ENCODE assay signal across 21 cellular contexts in the genomic region with DNA sequence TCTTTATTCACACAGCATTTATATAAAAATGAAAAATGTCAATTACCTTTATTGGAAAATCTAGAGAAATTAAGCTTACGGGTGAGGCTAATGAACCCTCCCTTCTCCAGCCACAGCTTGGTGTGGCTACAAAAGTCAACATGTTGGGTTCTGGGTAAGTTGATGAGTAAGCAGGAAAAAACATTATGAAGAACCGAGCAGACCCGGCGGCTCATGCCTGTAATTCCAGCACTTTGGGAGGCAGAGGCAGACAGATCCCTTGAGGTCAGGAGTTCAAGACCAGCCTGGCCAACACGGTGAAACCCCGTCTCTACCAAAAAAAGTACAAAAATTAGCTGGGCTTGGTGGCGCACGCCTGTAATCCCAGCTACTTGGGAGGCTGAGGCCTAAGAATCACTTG. TPM values are rescaled to one million over a fixed set of nuclear protein-coding genes. Genes with fewer than 3 reads are reported as not detected.
A peak's percentile ranks its signal among the peaks of the same experiment; 100 is the strongest.
DNase-seq lines count a peak whose midpoint lies in the region; ATAC-seq, FAIRE-seq and TF ChIP-seq lines count a peak whose summit lies in the region.
"Had no signal": no experiment of that assay in that cellular context is flagged by ENCODE, and none has a peak within 500 bp of the region (broad histone marks: within the 10 kb centered on the region; RNA-seq: fewer than 3 reads in every experiment).

No MANE protein-coding gene starts in this region.

- H3K27me3 Mint-ChIP-seq in activated CD8-positive, alpha-beta T cell treated with anti-CD3 and anti-CD28 coated beads for 36 hours: no peaks in the 10 kb centered on the region
- no peaks in the 10 kb centered on the region for H3K27me3 Mint-ChIP-seq in activated CD8-positive, alpha-beta T cell treated with anti-CD3 and anti-CD28 coated beads, Interleukin-2, amount 10 ng/mL, durations not matched to agents 7 days and 5 days (ENCODE audit: low read depth)
- H3K27me3 Mint-ChIP-seq: CD4-positive, CD25-positive, alpha-beta regulatory T cell; naive thymus-derived CD8-positive, alpha-beta T cell; type B pancreatic cell had no signal

- ATAC-seq in activated CD8-positive, alpha-beta T cell treated with anti-CD3 and anti-CD28 coated beads for 36 hours: no peak
- ATAC-seq in activated CD8-positive, alpha-beta T cell treated with anti-CD3 and anti-CD28 coated beads, Interleukin-2, amount 10 ng/mL, durations not matched to agents 7 days and 5 days: no peak
- ATAC-seq in stimulated activated effector memory CD8-positive, alpha-beta T cell treated with anti-CD3 and anti-CD28 coated beads, Interleukin-12 subunit alpha, Interleukin-12 subunit beta, amount 100 ng/mL, for 72 hours: no peak
- ATAC-seq: HepG2; naive thymus-derived CD8-positive, alpha-beta T cell; WTC11 had no signal

- intact Hi-C loops in activated CD8-positive, alpha-beta T cell treated with anti-CD3 and anti-CD28 coated beads for 36 hours (cut with micrococcal nuclease): no loop called here

- POLR2A ChIA-PET in activated CD8-positive, alpha-beta T cell treated with anti-CD3 and anti-CD28 coated beads for 36 hours (lab: Charles Lee): interaction anchor here (0.7 to 5.3 kb wide), 9 partner anchors 8 to 268 kb away, joined by 3 to 28 read pairs (median 5); partner anchors contain the start of genes NAA25 and TRAFD1
- POLR2A ChIA-PET in activated CD8-positive, alpha-beta T cell treated with anti-CD3 and anti-CD28 coated beads, Interleukin-2, amount 10 ng/mL, durations not matched to agents 7 days and 5 days (lab: Charles Lee): interaction anchor here (0.7 kb wide), 1 partner anchor 175 kb away, joined by 3 read pairs; no protein-coding TSS in a partner anchor

- peaks cover 52% of the 10 kb centered on the region for H3K36me3 Mint-ChIP-seq in activated CD8-positive, alpha-beta T cell treated with anti-CD3 and anti-CD28 coated beads for 36 hours (ENCODE audit: low read depth)
- peaks cover 52% of the 10 kb centered on the region for H3K36me3 Mint-ChIP-seq in activated CD8-positive, alpha-beta T cell treated with anti-CD3 and anti-CD28 coated beads, Interleukin-2, amount 10 ng/mL, durations not matched to agents 7 days and 5 days (ENCODE audit: low read depth)
- peaks cover 88% of the 10 kb centered on the region for H3K36me3 Mint-ChIP-seq in stimulated activated effector memory CD8-positive, alpha-beta T cell treated with anti-CD3 and anti-CD28 coated beads, Interleukin-12 subunit alpha, Interleukin-12 subunit beta, amount 100 ng/mL, for 72 hours

- CTCF ChIA-PET in activated CD8-positive, alpha-beta T cell treated with anti-CD3 and anti-CD28 coated beads for 36 hours (lab: Charles Lee): interaction anchor here (1.3 to 2.4 kb wide), 2 partner anchors 9 to 11 kb away, joined by 4 to 15 read pairs; no protein-coding TSS in a partner anchor
- CTCF ChIA-PET in activated CD8-positive, alpha-beta T cell treated with anti-CD3 and anti-CD28 coated beads, Interleukin-2, amount 10 ng/mL, durations not matched to agents 7 days and 5 days (lab: Charles Lee): interaction anchor here (1.7 to 4.1 kb wide), 2 partner anchors 8 to 10 kb away, joined by 3 to 26 read pairs; partner anchors contain the start of gene NAA25

- no peaks in the 10 kb centered on the region for H3K9me3 Mint-ChIP-seq in activated CD8-positive, alpha-beta T cell treated with anti-CD3 and anti-CD28 coated beads for 36 hours
- no peaks in the 10 kb centered on the region for H3K9me3 Mint-ChIP-seq in activated CD8-positive, alpha-beta T cell treated with anti-CD3 and anti-CD28 coated beads, Interleukin-2, amount 10 ng/mL, durations not matched to agents 7 days and 5 days (ENCODE audit: insufficient read depth)
- no peaks in the 10 kb centered on the region for H3K9me3 Mint-ChIP-seq in stimulated activated effector memory CD8-positive, alpha-beta T cell treated with anti-CD3 and anti-CD28 coated beads, Interleukin-12 subunit alpha, Interleukin-12 subunit beta, amount 100 ng/mL, for 72 hours
- H3K9me3 Mint-ChIP-seq: CD4-positive, CD25-positive, alpha-beta regulatory T cell; naive thymus-derived CD8-positive, alpha-beta T cell; type B pancreatic cell; WTC11 had no signal

- no peak for TF ChIP-seq CTCF in activated CD8-positive, alpha-beta T cell treated with anti-CD3 and anti-CD28 coated beads for 36 hours (IDR thresholded peaks at IDR 0.05)
- TF ChIP-seq CTCF in bronchial epithelial cell (IDR thresholded peaks at IDR 0.05; ENCODE audit: insufficient read depth, low read length, severe bottlenecking): no peak

- peaks cover 42% of the 10 kb centered on the region for H3K4me1 Mint-ChIP-seq in activated CD8-positive, alpha-beta T cell treated with anti-CD3 and anti-CD28 coated beads for 36 hours (ENCODE audit: low read depth)
- H3K4me1 Mint-ChIP-seq in activated CD8-positive, alpha-beta T cell treated with anti-CD3 and anti-CD28 coated beads, Interleukin-2, amount 10 ng/mL, durations not matched to agents 7 days and 5 days (ENCODE audit: low read depth): peaks cover 28% of the 10 kb centered on the region
- H3K4me1 Mint-ChIP-seq in stimulated activated effector memory CD8-positive, alpha-beta T cell treated with anti-CD3 and anti-CD28 coated beads, Interleukin-12 subunit alpha, Interleukin-12 subunit beta, amount 100 ng/mL, for 72 hours: peaks cover 29% of the 10 kb centered on the region
- H3K4me1 Mint-ChIP-seq: WTC11 had no signal

- no peak overlapping the region for H3K4me3 ChIP-seq in bronchial epithelial cell (ENCODE audit: low read depth, low read length)
- H3K4me3 ChIP-seq: smooth muscle cell had no signal

- H3K36me3 ChIP-seq in bronchial epithelial cell (ENCODE audit: control insufficient read depth, insufficient read depth, low read length): peaks cover 5% of the 10 kb centered on the region

- no peaks in the 10 kb centered on the region for H3K27me3 ChIP-seq in bronchial epithelial cell (ENCODE audit: control insufficient read depth, insufficient read depth, low read length)

- peak overlapping the region; percentile 52 for H3K27ac Mint-ChIP-seq in activated CD8-positive, alpha-beta T cell treated with anti-CD3 and anti-CD28 coated beads for 36 hours
- H3K27ac Mint-ChIP-seq in activated CD8-positive, alpha-beta T cell treated with anti-CD3 and anti-CD28 coated beads, Interleukin-2, amount 10 ng/mL, durations not matched to agents 7 days and 5 days: no peak overlapping the region
- H3K27ac Mint-ChIP-seq in stimulated activated effector memory CD8-positive, alpha-beta T cell treated with anti-CD3 and anti-CD28 coated beads, Interleukin-12 subunit alpha, Interleukin-12 subunit beta, amount 100 ng/mL, for 72 hours: peak overlapping the region; percentile 84

- no peak overlapping the region for H3K4me3 Mint-ChIP-seq in activated CD8-positive, alpha-beta T cell treated with anti-CD3 and anti-CD28 coated beads for 36 hours
- H3K4me3 Mint-ChIP-seq in activated CD8-positive, alpha-beta T cell treated with anti-CD3 and anti-CD28 coated beads, Interleukin-2, amount 10 ng/mL, durations not matched to agents 7 days and 5 days: no peak overlapping the region
- H3K4me3 Mint-ChIP-seq in stimulated activated effector memory CD8-positive, alpha-beta T cell treated with anti-CD3 and anti-CD28 coated beads, Interleukin-12 subunit alpha, Interleukin-12 subunit beta, amount 100 ng/mL, for 72 hours: no peak overlapping the region
- H3K4me3 Mint-ChIP-seq: CD4-positive, CD25-positive, alpha-beta regulatory T cell; naive thymus-derived CD8-positive, alpha-beta T cell; type B pancreatic cell; WTC11 had no signal

- FAIRE-seq in RCC 7860 (lab: Jason Lieb, UNC) (no peak), bronchial epithelial cell (lab: Jason Lieb, UNC) (no peak)
- FAIRE-seq: endothelial cell of umbilical vein, HepG2 had no signal

- DNase-seq in activated CD8-positive, alpha-beta T cell treated with anti-CD3 and anti-CD28 coated beads for 36 hours: no peak
- no peak for DNase-seq in activated CD8-positive, alpha-beta T cell treated with anti-CD3 and anti-CD28 coated beads, Interleukin-2, amount 10 ng/mL, durations not matched to agents 7 days and 5 days
- DNase-seq in RCC 7860 (ENCODE audit: low spot score): peak; percentile 56
- DNase-seq in bronchial epithelial cell (ENCODE audit: low read depth): peak; percentile 46
- no peak for DNase-seq in stimulated activated effector memory CD8-positive, alpha-beta T cell treated with anti-CD3 and anti-CD28 coated beads, Interleukin-12 subunit alpha, Interleukin-12 subunit beta, amount 100 ng/mL, for 72 hours (ENCODE audit: low spot score in 2 of 2)
- DNase-seq in germinal center (ENCODE audit: low spot score): no peak
- no peak for DNase-seq in NCI-H345 treated with DMSO at 0.1 percent for 48 hours (lab: John Stamatoyannopoulos, UW; ENCODE audit: unreplicated experiment)
- no peak for DNase-seq in stimulated activated naive CD4-positive, alpha-beta T cell (lab: John Stamatoyannopoulos, UW)
- DNase-seq: ACHN; CD4-positive, CD25-positive, alpha-beta regulatory T cell; DMS79; mammary epithelial cell; MV-4-11; naive thymus-derived CD8-positive, alpha-beta T cell; NCI-H2081; NCI-H526 had no signal

RNA-seq across cellular contexts. Expression of gene NAA25, which starts 10.9 kb away (rescaled TPM):
- total RNA-seq in activated CD8-positive, alpha-beta T cell treated with anti-CD3 and anti-CD28 coated beads for 36 hours: 10 to 100 TPM; 46.0 to 48.3 TPM
- 10 to 100 TPM; 27.5 to 31.2 TPM for total RNA-seq in activated CD8-positive, alpha-beta T cell treated with anti-CD3 and anti-CD28 coated beads, Interleukin-2, amount 10 ng/mL, durations not matched to agents 7 days and 5 days
- total RNA-seq in bronchial epithelial cell: 18.3 and 22.9 TPM in 2 replicates

RNA-seq across cellular contexts. Expression of gene TRAFD1, which starts 27.7 kb away (rescaled TPM):
- total RNA-seq in activated CD8-positive, alpha-beta T cell treated with anti-CD3 and anti-CD28 coated beads for 36 hours: 10 to 100 TPM; 34.6 to 35.8 TPM
- 10 to 100 TPM; 54.6 to 55.9 TPM for total RNA-seq in activated CD8-positive, alpha-beta T cell treated with anti-CD3 and anti-CD28 coated beads, Interleukin-2, amount 10 ng/mL, durations not matched to agents 7 days and 5 days
- total RNA-seq in bronchial epithelial cell: 30.8 and 49.4 TPM in 2 replicates

Comparison
In these comparisons a context has a peak if more than half of its experiments do, and no peak if none do; other contexts are left out.
1. DNase-seq: peak in RCC 7860 (single experiment) and bronchial epithelial cell (single experiment); none in activated CD8-positive, alpha-beta T cell treated with anti-CD3 and anti-CD28 coated beads for 36 hours (single experiment), activated CD8-positive, alpha-beta T cell treated with anti-CD3 and anti-CD28 coated beads, Interleukin-2, amount 10 ng/mL, durations not matched to agents 7 days and 5 days (single experiment), stimulated activated effector memory CD8-positive, alpha-beta T cell treated with anti-CD3 and anti-CD28 coated beads, Interleukin-12 subunit alpha, Interleukin-12 subunit beta, amount 100 ng/mL, for 72 hours (0 of 2), germinal center (single experiment), NCI-H345 treated with DMSO at 0.1 percent for 48 hours (single experiment) and stimulated activated naive CD4-positive, alpha-beta T cell (0 of 6).